9 cellular contexts compared by ENCODE assay signal in genomic region chr9:136821333-136822031, GRCh38. TPM values are rescaled to one million over a fixed set of nuclear protein-coding genes. Genes with fewer than 3 reads are reported as not detected.
DNase-seq lines count a peak whose midpoint lies in the region; ATAC-seq and TF ChIP-seq lines count a peak whose summit lies in the region.
"Had no signal": no experiment of that assay in that cellular context is flagged by ENCODE, and none has a peak within 500 bp of the region (broad histone marks: within the 10 kb centered on the region; RNA-seq: fewer than 3 reads in every experiment).

No MANE protein-coding gene starts in this region.

- TF ChIP-seq CTCF in fibroblast of villous mesenchyme (IDR thresholded peaks at IDR 0.05; ENCODE audit: insufficient read depth, low read depth, low read length) (no peak), lung (IDR thresholded peaks at IDR 0.05; ENCODE audit: control extremely low read depth, extremely low read depth) (no peak)

- DNase-seq in adipocyte (ENCODE audit: low read depth) (no peak), fibroblast of villous mesenchyme (ENCODE audit: low read depth) (peak; percentile 20), lung (ENCODE audit: low spot score) (no peak), C1 segment of cervical spinal cord (lab: John Stamatoyannopoulos, UW) (no peak), NCI-H446 (lab: John Stamatoyannopoulos, UW) (no peak), COLO668 (lab: John Stamatoyannopoulos, UW; ENCODE audit: unreplicated experiment) (no peak)
- DNase-seq: NCI-H526 treated with DMSO at 0.1 percent for 48 hours had no signal

- H3K9ac ChIP-seq in adipocyte (ENCODE audit: low read length) (peak overlapping the region; percentile 74), stomach smooth muscle (ENCODE audit: low read length in 2 of 2) (peak overlapping the region; percentile 29 to 41)

- ATAC-seq in lung (ENCODE audit: insufficient read depth, low FRiP score) (peak; percentile 45), GM21528 (IDR thresholded peaks at IDR 0.05; ENCODE audit: low FRiP score, unreplicated experiment) (no peak)

- H3K27me3 ChIP-seq in adipocyte (replicated peaks; ENCODE audit: control insufficient read depth, insufficient read depth, low read length) = no peaks in the 10 kb centered on the region
- no peaks in the 10 kb centered on the region for H3K27me3 ChIP-seq in lung (ENCODE audit: control insufficient read depth, insufficient read depth)
- no peaks in the 10 kb centered on the region for H3K27me3 ChIP-seq in stomach smooth muscle (ENCODE audit: control insufficient read depth in 1 of 2, insufficient read depth in 2 of 2, low read length in 2 of 2)

- peak overlapping the region; percentile 52 for H3K4me3 ChIP-seq in adipocyte (ENCODE audit: low read length)
- H3K4me3 ChIP-seq in fibroblast of villous mesenchyme (ENCODE audit: low read depth, low read length) = no peak overlapping the region
- H3K4me3 ChIP-seq in lung = no peak overlapping the region
- peak overlapping the region; percentile 49 to 62 for H3K4me3 ChIP-seq in stomach smooth muscle (ENCODE audit: low read length in 2 of 2)

- H3K27ac ChIP-seq in lung (ENCODE audit: low read depth in 1 of 2, low read length in 1 of 2) = no peak overlapping the region
- no peak overlapping the region for H3K27ac ChIP-seq in stomach smooth muscle (ENCODE audit: low read length)

- H3K9me3 ChIP-seq in adipocyte (ENCODE audit: control insufficient read depth, low read length) (no peaks in the 10 kb centered on the region), lung (ENCODE audit: control insufficient read depth in 2 of 2, insufficient read depth in 1 of 2, low read length in 1 of 2) (no peaks in the 10 kb centered on the region), stomach smooth muscle (ENCODE audit: control insufficient read depth in 2 of 2, low read length in 2 of 2) (no peaks in the 10 kb centered on the region)

- H3K4me1 ChIP-seq in adipocyte (ENCODE audit: control insufficient read depth, insufficient read depth, low read length) (peaks cover 4% of the 10 kb centered on the region), lung (ENCODE audit: control insufficient read depth in 2 of 2, insufficient read depth in 2 of 2, low read length in 2 of 2) (peaks cover 0 to 11% of the 10 kb centered on the region in 2 donors), stomach smooth muscle (ENCODE audit: control insufficient read depth, insufficient read depth, low read length) (peaks cover 15% of the 10 kb centered on the region)

- H3K36me3 ChIP-seq in adipocyte (ENCODE audit: control insufficient read depth, insufficient read depth, low read length, severe bottlenecking) (peaks cover 20% of the 10 kb centered on the region), lung (ENCODE audit: control insufficient read depth in 2 of 2, insufficient read depth in 2 of 2, low read length in 2 of 2) (peaks cover 0 to 26% of the 10 kb centered on the region in 2 donors), stomach smooth muscle (ENCODE audit: control insufficient read depth in 2 of 2, insufficient read depth in 2 of 2, low read length in 2 of 2) (peaks cover 9 to 23% of the 10 kb centered on the region in 2 donors)

- WGBS in lung, 2 donors = 35 to 44% methylated on average over 61 to 81 of the region's 81 CpGs

RNA-seq across cellular contexts. Expression of gene RABL6, which starts 13.7 kb away (rescaled TPM):
- total RNA-seq in fibroblast of villous mesenchyme = 69.6 and 72.1 TPM in 2 replicates
- total RNA-seq in lung = 10 to 100 TPM; 36.4 to 87.8 TPM
- 10 to 100 TPM; 53.7 to 70.8 TPM for polyA plus RNA-seq in lung

RNA-seq across cellular contexts. Expression of gene AJM1, which starts 20.8 kb away (rescaled TPM):
- 0.86 and 1.3 TPM in 2 replicates for total RNA-seq in fibroblast of villous mesenchyme
- 1 to 10 TPM; 1.6 to 4.3 TPM for total RNA-seq in lung
- 1 to 10 TPM; 1.1 to 1.3 TPM for polyA plus RNA-seq in lung

RNA-seq across cellular contexts. Expression of gene CCDC183, which starts 25.3 kb away (rescaled TPM):
- total RNA-seq in fibroblast of villous mesenchyme = 0.32 and 0.43 TPM in 2 replicates
- total RNA-seq in lung = 1 to 10 TPM; 1.6 to 4.6 TPM
- 1 to 10 TPM in 1 of 2 donors, under 1 TPM in 1; 0.38 to 2.8 TPM for polyA plus RNA-seq in lung

RNA-seq across cellular contexts. Expression of gene PHPT1, which starts 27.7 kb away (rescaled TPM):
- 75.4 and 105 TPM in 2 replicates for total RNA-seq in fibroblast of villous mesenchyme
- total RNA-seq in lung = 100 to 1,000 TPM in 1 of 2 donors, 10 to 100 TPM in 1; 75.0 to 124 TPM
- polyA plus RNA-seq in lung = 100 to 1,000 TPM; 110 to 195 TPM

RNA-seq across cellular contexts. Expression of gene TMEM141, which starts 30.3 kb away (rescaled TPM):
- total RNA-seq in fibroblast of villous mesenchyme (33.5 and 39.7 TPM in 2 replicates), lung (10 to 100 TPM; 56.5 to 94.1 TPM)
- polyA plus RNA-seq in lung = 100 to 1,000 TPM; 132 to 177 TPM

Comparison
In these comparisons a context has a peak if more than half of its experiments do, and no peak if none do; other contexts are left out.
1. H3K4me3 ChIP-seq: peak in adipocyte (single experiment) and stomach smooth muscle (2 of 2); none in fibroblast of villous mesenchyme (single experiment) and lung (single experiment).